8 cellular contexts compared by ENCODE assay signal in genomic region chr2:238370482-238371372, GRCh38. TPM values are rescaled to one million over a fixed set of nuclear protein-coding genes. Genes with fewer than 3 reads are reported as not detected.
DNase-seq lines count a peak whose midpoint lies in the region; ATAC-seq, FAIRE-seq and TF ChIP-seq lines count a peak whose summit lies in the region.

No MANE protein-coding gene starts in this region.

- peak; percentile 71 for TF ChIP-seq CTCF in Caco-2 (IDR thresholded peaks at IDR 0.05; ENCODE audit: insufficient read depth in 1 of 2, low read depth in 1 of 2, low read length in 1 of 2, severe bottlenecking in 1 of 2, unreplicated experiment in 1 of 2)
- TF ChIP-seq CTCF in Peyer's patch (IDR thresholded peaks at IDR 0.05) = peak in 4 of 6 experiments; percentile 52 to 70 (median 67)
- peak; percentile 34 to 85 (median 78) for TF ChIP-seq CTCF in heart left ventricle (IDR thresholded peaks at IDR 0.05)

- no peak overlapping the region for H3K27ac Mint-ChIP-seq in Caco-2 (ENCODE audit: unreplicated experiment)

- H3K36me3 Mint-ChIP-seq in Caco-2 (ENCODE audit: insufficient read depth, unreplicated experiment) = no peaks in the 10 kb centered on the region

- CTCF ChIA-PET in Caco-2 (lab: Charles Lee) = interaction anchor here (0.7 kb wide), 1 partner anchor 14 kb away, joined by 4 read pairs; no protein-coding TSS in a partner anchor

- peak; percentile 66 for DNase-seq in Caco-2
- peak in 2 of 3 donors; percentile 31 to 68 for DNase-seq in Peyer's patch
- DNase-seq in activated gamma-delta T cell treated with anti-CD3 and anti-CD28 coated beads, Interleukin-2, amount 50 U/mL, for 16 hours (ENCODE audit: low read depth) = peak; percentile 41
- peak; percentile 46 to 72 (median 53) for DNase-seq in heart left ventricle
- DNase-seq in skeletal muscle cell (ENCODE audit: low read depth) = peak; percentile 26
- no peak for DNase-seq in NCI-H1048 (lab: John Stamatoyannopoulos, UW)
- DNase-seq in RCC 7860 (ENCODE audit: low spot score) = no peak

- no peak overlapping the region for H3K4me3 ChIP-seq in Caco-2 (ENCODE audit: low read depth, low read length)
- H3K4me3 ChIP-seq in Peyer's patch = no peak overlapping the region
- no peak overlapping the region for H3K4me3 ChIP-seq in heart left ventricle
- H3K4me3 ChIP-seq in skeletal muscle cell (ENCODE audit: low read depth, low read length) = no peak overlapping the region

- no peaks in the 10 kb centered on the region for H3K27me3 ChIP-seq in Caco-2 (replicated peaks; ENCODE audit: control insufficient read depth, insufficient read depth, low read length)
- H3K27me3 ChIP-seq in Peyer's patch = no peaks in the 10 kb centered on the region
- H3K27me3 ChIP-seq in heart left ventricle = no peaks in the 10 kb centered on the region

- H3K27ac ChIP-seq in Peyer's patch = no peak overlapping the region
- H3K27ac ChIP-seq in heart left ventricle = no peak overlapping the region

- no peak overlapping the region for H3K4me3 Mint-ChIP-seq in Caco-2 (ENCODE audit: unreplicated experiment)

- no peaks in the 10 kb centered on the region for H3K27me3 Mint-ChIP-seq in Caco-2 (ENCODE audit: insufficient read depth, unreplicated experiment)

- intact Hi-C loops in Caco-2 (cut with micrococcal nuclease; ENCODE audit: unreplicated experiment) (loop anchor here (1.0 to 2.0 kb wide), 2 partner anchors 92 to 414 kb away; no protein-coding TSS in a partner anchor), heart left ventricle (cut with DNase I) (loop anchor here in 9 of 10 donors (1.0 to 10.0 kb wide), 5 partner anchors 92 to 417 kb away; no protein-coding TSS in a partner anchor)

- no peak for FAIRE-seq in RCC 7860 (lab: Jason Lieb, UNC)

- H3K4me1 Mint-ChIP-seq in Caco-2 (ENCODE audit: low read depth, unreplicated experiment) = no peaks in the 10 kb centered on the region

- WGBS in heart left ventricle, 4 donors = 44 to 60% (median 52%) methylated on average over 15 of the region's 15 CpGs

- peak; percentile 53 for ATAC-seq in HG02981 (IDR thresholded peaks at IDR 0.05; ENCODE audit: unreplicated experiment)
- ATAC-seq in heart left ventricle = peak; percentile 83 to 97 (median 94)

- no peaks in the 10 kb centered on the region for H3K36me3 ChIP-seq in Caco-2 (ENCODE audit: control insufficient read depth, insufficient read depth, low read length)
- H3K36me3 ChIP-seq in Peyer's patch = no peaks in the 10 kb centered on the region
- no peaks in the 10 kb centered on the region for H3K36me3 ChIP-seq in heart left ventricle

- TF ChIP-seq POLR2A in Peyer's patch (IDR thresholded peaks at IDR 0.05) = no peak
- no peak for TF ChIP-seq POLR2A in heart left ventricle (IDR thresholded peaks at IDR 0.05)

- BruUV-seq in Caco-2 (replicated peaks; lab: Mats Ljungman, UMichigan) = no TSS peak

- H3K4me1 ChIP-seq in Caco-2 = no peaks in the 10 kb centered on the region
- no peaks in the 10 kb centered on the region for H3K4me1 ChIP-seq in Peyer's patch
- H3K4me1 ChIP-seq in heart left ventricle = no peaks in the 10 kb centered on the region

- POLR2A ChIA-PET in Caco-2 (lab: Charles Lee) = no interaction called here

- H3K9me3 Mint-ChIP-seq in Caco-2 (ENCODE audit: unreplicated experiment) = no peaks in the 10 kb centered on the region

- H3K9me3 ChIP-seq in Caco-2 (no peaks in the 10 kb centered on the region), Peyer's patch (no peaks in the 10 kb centered on the region), heart left ventricle (no peaks in the 10 kb centered on the region)

RNA-seq across cellular contexts. Expression of gene TRAF3IP1, which starts 50.4 kb away (rescaled TPM):
- 7.1 and 7.4 TPM in 2 replicates for total RNA-seq in Caco-2 (2022)
- total RNA-seq in Peyer's patch = 10 to 100 TPM; 11.0 to 27.2 (median 13.4) TPM
- 10 to 100 TPM in 7 of 9 donors, 1 to 10 TPM in 2; 3.8 to 20.3 (median 13.8) TPM for total RNA-seq in heart left ventricle
- 1 to 10 TPM; 6.3 to 7.8 TPM for polyA plus RNA-seq in heart left ventricle

RNA-seq across cellular contexts. Expression of gene ASB1, which starts 56.0 kb away (rescaled TPM):
- total RNA-seq in Caco-2 (2022) (14.2 and 16.9 TPM in 2 replicates), Peyer's patch (10 to 100 TPM; 17.5 to 62.7 (median 24.9) TPM), heart left ventricle (10 to 100 TPM; 32.9 to 53.4 (median 46.7) TPM)
- 10 to 100 TPM; 31.8 to 57.5 TPM for polyA plus RNA-seq in heart left ventricle

Comparison
In these comparisons a context has a peak if more than half of its experiments do, and no peak if none do; other contexts are left out.
1. DNase-seq: peak in Caco-2 (2 of 2), Peyer's patch (2 of 3), activated gamma-delta T cell treated with anti-CD3 and anti-CD28 coated beads, Interleukin-2, amount 50 U/mL, for 16 hours (single experiment), heart left ventricle (5 of 5) and skeletal muscle cell (single experiment); none in NCI-H1048 (single experiment) and RCC 7860 (single experiment).
2. Peak in every context shown above with its lines, with median percentiles within 50 percentile points of each other: CTCF ChIP-seq.